10 cellular contexts compared by ENCODE assay signal in genomic region chr4:140807491-140808257, GRCh38. TPM values are rescaled to one million over a fixed set of nuclear protein-coding genes. Genes with fewer than 3 reads are reported as not detected.
DNase-seq lines count a peak whose midpoint lies in the region; ATAC-seq and TF ChIP-seq lines count a peak whose summit lies in the region.
"Had no signal": no experiment of that assay in that cellular context is flagged by ENCODE, and none has a peak within 500 bp of the region (broad histone marks: within the 10 kb centered on the region; RNA-seq: fewer than 3 reads in every experiment).

No MANE protein-coding gene starts in this region.

- no peak overlapping the region for H3K27ac ChIP-seq in hepatocyte
- H3K27ac ChIP-seq: epithelial cell of prostate had no signal

- H3K4me3 ChIP-seq in hepatocyte, result no peak overlapping the region

- H3K79me2 ChIP-seq in hepatocyte, result no peaks in the 10 kb centered on the region

- H3K9me3 ChIP-seq in hepatocyte (ENCODE audit: low read depth), result no peaks in the 10 kb centered on the region

- H3K9me2 ChIP-seq in hepatocyte (replicated peaks; ENCODE audit: insufficient read depth), result no peaks in the 10 kb centered on the region

- no peaks in the 10 kb centered on the region for H3K27me3 Mint-ChIP-seq in IgD-negative memory B cell

- H3K4me1 Mint-ChIP-seq in IgD-negative memory B cell, result peaks cover 62 to 65% (median 63%) of the 10 kb centered on the region in 3 donors

- no peaks in the 10 kb centered on the region for H4K20me1 ChIP-seq in hepatocyte (ENCODE audit: insufficient read depth, poor library complexity, severe bottlenecking)

- no peak overlapping the region for H3K4me2 ChIP-seq in hepatocyte

- ATAC-seq in GM21723 (IDR thresholded peaks at IDR 0.05; ENCODE audit: unreplicated experiment), result peak; percentile 88

- peaks cover 3% of the 10 kb centered on the region for H3K36me3 Mint-ChIP-seq in IgD-negative memory B cell

- H3K9me3 Mint-ChIP-seq in IgD-negative memory B cell, result peaks cover 1 to 4% (median 4%) of the 10 kb centered on the region in 3 donors

- 71% methylated on average over 6 of the region's 6 CpGs for WGBS in hepatocyte (ENCODE audit: low lambda C conversion rate, missing lambda C conversion rate)

- TF ChIP-seq CTCF in GM13977 (IDR thresholded peaks at IDR 0.05; ENCODE audit: extremely low read depth, insufficient read depth, missing control alignments) (no peak), hepatocyte (IDR thresholded peaks at IDR 0.05; ENCODE audit: poor library complexity) (no peak)

- peak overlapping the region; percentile 88 to 97 (median 96) for H3K27ac Mint-ChIP-seq in IgD-negative memory B cell

- H3K4me1 ChIP-seq in hepatocyte (ENCODE audit: insufficient read depth), result no peaks in the 10 kb centered on the region

- no peak overlapping the region for H2AFZ ChIP-seq in hepatocyte

- H3K27me3 ChIP-seq in hepatocyte, result no peaks in the 10 kb centered on the region

- DNase-seq in GM13977 (ENCODE audit: low spot score) (peak; percentile 36), hepatocyte (ENCODE audit: low spot score) (peak; percentile 10), DMS53 (lab: John Stamatoyannopoulos, UW) (no peak), OCI-M1 (lab: John Stamatoyannopoulos, UW) (no peak), NCI-H526 treated with DMSO at 0.1 percent for 48 hours (lab: John Stamatoyannopoulos, UW) (no peak), NCI-H82 (lab: John Stamatoyannopoulos, UW) (no peak)
- DNase-seq: T-helper 2 cell had no signal

- in situ Hi-C loops in GM13977 (cut with MboI; ENCODE audit: low pct_unique_long_range_greater_than_20kb, low sequenced_read_pairs, unreplicated experiment), result no loop called here

- H3K4me3 Mint-ChIP-seq in IgD-negative memory B cell, result peak overlapping the region; percentile 58 to 83 (median 71)

- no peaks in the 10 kb centered on the region for H3K36me3 ChIP-seq in hepatocyte (replicated peaks; ENCODE audit: insufficient read depth, low read depth)

RNA-seq across cellular contexts. Expression of gene TBC1D9, which starts 51.5 kb away (rescaled TPM):
- 59.4 TPM for polyA plus RNA-seq in IgD-negative memory B cell
- 32.8 and 35.6 TPM in 2 replicates for total RNA-seq in hepatocyte
- 10.0 and 10.5 TPM in 2 replicates for polyA plus RNA-seq in hepatocyte

Comparison
In these comparisons a context has a peak if more than half of its experiments do, and no peak if none do; other contexts are left out.
1. DNase-seq: peak in GM13977 (single experiment) and hepatocyte (single experiment); none in DMS53 (single experiment), OCI-M1 (single experiment), NCI-H526 treated with DMSO at 0.1 percent for 48 hours (single experiment) and NCI-H82 (single experiment).